Comparison of ENCODE assay signal across 8 cellular contexts in genomic region chr14:39113685-39114072, GRCh38. TPM values are rescaled to one million over a fixed set of nuclear protein-coding genes. Genes with fewer than 3 reads are reported as not detected.
A peak's percentile ranks its signal among the peaks of the same experiment; 100 is the strongest.
DNase-seq lines count a peak whose midpoint lies in the region; TF ChIP-seq lines count a peak whose summit lies in the region.

No MANE protein-coding gene starts in this region.

- H3K4me3 Mint-ChIP-seq in activated T-helper 1 cell treated with anti-CD3 and anti-CD28 coated beads, Interleukin-12 subunit alpha, Interleukin-12 subunit beta, Interleukin-2, Interleukin-4 antibody, amounts not matched to agents 30 ng/mL and 10 ng/mL and 1 ng/mL, durations not matched to agents 14 hours and 24 hours and 36 hours = peak overlapping the region; percentile 92

- H3K4me1 Mint-ChIP-seq in activated T-helper 1 cell treated with anti-CD3 and anti-CD28 coated beads, Interleukin-12 subunit alpha, Interleukin-12 subunit beta, Interleukin-2, Interleukin-4 antibody, amounts not matched to agents 30 ng/mL and 10 ng/mL and 1 ng/mL, durations not matched to agents 14 hours and 24 hours and 36 hours (ENCODE audit: low read depth) = peaks cover 10% of the 10 kb centered on the region

- H3K27me3 ChIP-seq in iPS-15b (ENCODE audit: control insufficient read depth, insufficient read depth, low read length) = no peaks in the 10 kb centered on the region
- H3K27me3 ChIP-seq in stomach = no peaks in the 10 kb centered on the region

- no peaks in the 10 kb centered on the region for H3K9me3 Mint-ChIP-seq in activated T-helper 1 cell treated with anti-CD3 and anti-CD28 coated beads, Interleukin-12 subunit alpha, Interleukin-12 subunit beta, Interleukin-2, Interleukin-4 antibody, amounts not matched to agents 30 ng/mL and 10 ng/mL and 1 ng/mL, durations not matched to agents 14 hours and 24 hours and 36 hours

- H3K27me3 Mint-ChIP-seq in activated T-helper 1 cell treated with anti-CD3 and anti-CD28 coated beads, Interleukin-12 subunit alpha, Interleukin-12 subunit beta, Interleukin-2, Interleukin-4 antibody, amounts not matched to agents 30 ng/mL and 10 ng/mL and 1 ng/mL, durations not matched to agents 14 hours and 24 hours and 36 hours (ENCODE audit: insufficient read depth) = no peaks in the 10 kb centered on the region

- no peak for TF ChIP-seq CTCF in stomach (IDR thresholded peaks at IDR 0.05)

- no peak for TF ChIP-seq EP300 in stomach (IDR thresholded peaks at IDR 0.05)

- no peak overlapping the region for H3K9ac ChIP-seq in iPS-15b (ENCODE audit: low read depth, low read length)

- peaks cover 7% of the 10 kb centered on the region for H3K36me3 Mint-ChIP-seq in activated T-helper 1 cell treated with anti-CD3 and anti-CD28 coated beads, Interleukin-12 subunit alpha, Interleukin-12 subunit beta, Interleukin-2, Interleukin-4 antibody, amounts not matched to agents 30 ng/mL and 10 ng/mL and 1 ng/mL, durations not matched to agents 14 hours and 24 hours and 36 hours (ENCODE audit: low read depth)

- WGBS in stomach, 5 donors = 66 to 78% (median 68%) methylated on average over 3 of the region's 3 CpGs

- H3K4me3 ChIP-seq in iPS-15b (ENCODE audit: low read depth, low read length) (peak overlapping the region; percentile 87), stomach (peak overlapping the region; percentile 64 to 76 (median 72))

- H3K27ac Mint-ChIP-seq in activated T-helper 1 cell treated with anti-CD3 and anti-CD28 coated beads, Interleukin-12 subunit alpha, Interleukin-12 subunit beta, Interleukin-2, Interleukin-4 antibody, amounts not matched to agents 30 ng/mL and 10 ng/mL and 1 ng/mL, durations not matched to agents 14 hours and 24 hours and 36 hours = peak overlapping the region; percentile 96

- peaks cover 6% of the 10 kb centered on the region for H3K4me1 ChIP-seq in iPS-15b (ENCODE audit: control insufficient read depth, insufficient read depth, low read length)
- peaks cover 12 to 23% (median 18%) of the 10 kb centered on the region in 4 donors for H3K4me1 ChIP-seq in stomach

- H3K27ac ChIP-seq in stomach = peak overlapping the region; percentile 71 to 91 (median 85)

- no peaks in the 10 kb centered on the region for H3K9me3 ChIP-seq in iPS-15b (ENCODE audit: control insufficient read depth, insufficient read depth, low read length)
- no peaks in the 10 kb centered on the region for H3K9me3 ChIP-seq in stomach

- intact Hi-C loops in activated T-helper 1 cell treated with anti-CD3 and anti-CD28 coated beads, Interleukin-12 subunit alpha, Interleukin-12 subunit beta, Interleukin-2, Interleukin-4 antibody, amounts not matched to agents 30 ng/mL and 10 ng/mL and 1 ng/mL, durations not matched to agents 14 hours and 24 hours and 36 hours (cut with micrococcal nuclease) = loop anchor here (1.0 to 2.0 kb wide), 8 partner anchors 10 to 319 kb away; partner anchors contain the start of genes FBXO33, PNN, SEC23A and TRAPPC6B
- intact Hi-C loops in stomach (cut with DNase I; ENCODE audit: low total_unique reads) = no loop called here

- peak; percentile 23 for DNase-seq in NOMO-1 treated with DMSO at 0.1 percent for 48 hours (lab: John Stamatoyannopoulos, UW; ENCODE audit: unreplicated experiment)
- DNase-seq in NOMO-1 (lab: John Stamatoyannopoulos, UW; ENCODE audit: unreplicated experiment in 2 of 2) = no peak
- no peak for DNase-seq in activated T-helper 1 cell treated with anti-CD3 and anti-CD28 coated beads, Interleukin-12 subunit alpha, Interleukin-12 subunit beta, Interleukin-2, Interleukin-4 antibody, amounts not matched to agents 30 ng/mL and 10 ng/mL and 1 ng/mL, durations not matched to agents 14 hours and 24 hours and 36 hours (ENCODE audit: low spot score)
- no peak for DNase-seq in stomach
- DNase-seq in pons (ENCODE audit: low spot score) = no peak
- no peak for DNase-seq in SIG-M5 treated with dmso at 0.1 percent for 504 hours (lab: John Stamatoyannopoulos, UW; ENCODE audit: unreplicated experiment)
- DNase-seq in activated CD4-positive, alpha-beta T cell treated with anti-CD3 and anti-CD28 coated beads for 4 hours = no peak

- no peak for TF ChIP-seq POLR2A in stomach (IDR thresholded peaks at IDR 0.05)

- H3K36me3 ChIP-seq in iPS-15b (ENCODE audit: control insufficient read depth, insufficient read depth, low read length) (peaks cover 4% of the 10 kb centered on the region), stomach (peaks cover 0 to 17% (median 9%) of the 10 kb centered on the region in 4 donors)

RNA-seq across cellular contexts. Expression of gene GEMIN2, which starts 0.4 kb away (rescaled TPM):
- total RNA-seq in activated T-helper 1 cell treated with anti-CD3 and anti-CD28 coated beads, Interleukin-12 subunit alpha, Interleukin-12 subunit beta, Interleukin-2, Interleukin-4 antibody, amounts not matched to agents 30 ng/mL and 10 ng/mL and 1 ng/mL, durations not matched to agents 14 hours and 24 hours and 36 hours = 22.2 and 23.7 TPM in 2 replicates
- 10 to 100 TPM in 2 of 5 donors, 1 to 10 TPM in 2, not detected in 1; 1.7 to 56.9 (median 12.6) TPM for total RNA-seq in stomach
- 10 to 100 TPM in 1 of 3 donors, 1 to 10 TPM in 2; 7.3 to 13.7 (median 8.0) TPM for polyA plus RNA-seq in stomach

RNA-seq across cellular contexts. Expression of gene SEC23A, which starts 10.6 kb away (rescaled TPM):
- total RNA-seq in activated T-helper 1 cell treated with anti-CD3 and anti-CD28 coated beads, Interleukin-12 subunit alpha, Interleukin-12 subunit beta, Interleukin-2, Interleukin-4 antibody, amounts not matched to agents 30 ng/mL and 10 ng/mL and 1 ng/mL, durations not matched to agents 14 hours and 24 hours and 36 hours = 61.2 and 72.0 TPM in 2 replicates
- total RNA-seq in stomach = 100 to 1,000 TPM in 3 of 5 donors, 10 to 100 TPM in 2; 54.6 to 584 (median 171) TPM
- polyA plus RNA-seq in stomach = 10 to 100 TPM; 12.3 to 14.8 (median 14.4) TPM

RNA-seq across cellular contexts. Expression of gene TRAPPC6B, which starts 56.5 kb away (rescaled TPM):
- 17.4 and 18.5 TPM in 2 replicates for total RNA-seq in activated T-helper 1 cell treated with anti-CD3 and anti-CD28 coated beads, Interleukin-12 subunit alpha, Interleukin-12 subunit beta, Interleukin-2, Interleukin-4 antibody, amounts not matched to agents 30 ng/mL and 10 ng/mL and 1 ng/mL, durations not matched to agents 14 hours and 24 hours and 36 hours
- 100 to 1,000 TPM in 1 of 5 donors, 10 to 100 TPM in 4; 15.1 to 100 (median 49.6) TPM for total RNA-seq in stomach
- 10 to 100 TPM in 2 of 3 donors, 1 to 10 TPM in 1; 9.7 to 13.9 (median 12.4) TPM for polyA plus RNA-seq in stomach
